ENCODE assay signal across 1 cellular context in the genomic region with DNA sequence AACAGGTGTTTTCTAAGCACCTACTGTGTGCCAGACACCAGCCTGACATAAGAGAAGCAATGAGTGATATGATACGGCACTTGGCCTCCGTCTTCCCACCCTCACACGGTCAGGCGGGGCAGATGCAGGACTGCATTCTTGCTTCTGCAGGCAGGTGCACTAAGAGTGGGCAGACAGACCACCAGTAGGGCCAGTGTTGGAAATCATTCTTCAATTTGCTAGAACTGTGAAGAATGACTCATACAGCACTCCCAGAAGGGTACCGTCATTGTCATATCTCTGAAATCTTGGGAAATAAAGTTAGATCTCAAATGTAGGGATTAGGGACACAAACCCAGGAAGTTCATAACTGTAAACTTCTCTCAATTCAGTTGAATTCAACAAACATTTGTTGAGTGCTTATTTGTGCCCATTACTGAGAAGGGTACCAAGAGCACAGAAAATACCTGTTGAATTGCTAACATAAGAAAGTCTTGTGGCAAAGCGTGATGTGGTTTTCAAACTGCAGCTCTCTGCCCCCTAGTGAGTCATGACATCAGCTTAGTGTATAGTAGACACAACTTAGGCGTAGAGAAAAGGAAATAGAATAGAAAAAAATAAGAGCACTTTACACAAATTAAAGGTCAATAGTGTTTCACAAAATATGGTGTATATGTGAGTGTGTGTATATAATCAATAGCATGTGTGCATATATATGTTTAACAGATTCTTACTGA.
TF ChIP-seq lines count a peak whose summit lies in the region.

No MANE protein-coding gene starts in this region.

TF ChIP-seq in SK-N-SH, 30 proteins besides CTCF, POLR2A, EP300 and RAD21 (continued from another document):
- TF ChIP-seq, protein P1, sequence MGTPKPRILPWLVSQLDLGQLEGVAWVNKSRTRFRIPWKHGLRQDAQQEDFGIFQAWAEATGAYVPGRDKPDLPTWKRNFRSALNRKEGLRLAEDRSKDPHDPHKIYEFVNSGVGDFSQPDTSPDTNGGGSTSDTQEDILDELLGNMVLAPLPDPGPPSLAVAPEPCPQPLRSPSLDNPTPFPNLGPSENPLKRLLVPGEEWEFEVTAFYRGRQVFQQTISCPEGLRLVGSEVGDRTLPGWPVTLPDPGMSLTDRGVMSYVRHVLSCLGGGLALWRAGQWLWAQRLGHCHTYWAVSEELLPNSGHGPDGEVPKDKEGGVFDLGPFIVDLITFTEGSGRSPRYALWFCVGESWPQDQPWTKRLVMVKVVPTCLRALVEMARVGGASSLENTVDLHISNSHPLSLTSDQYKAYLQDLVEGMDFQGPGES (IDR thresholded peaks at IDR 0.05; ENCODE audit: low read depth, low read length), result no peak
- no peak for TF ChIP-seq NFIC (IDR thresholded peaks at IDR 0.05; ENCODE audit: borderline replicate concordance)
- no peak for TF ChIP-seq SMC3 (IDR thresholded peaks at IDR 0.05; ENCODE audit: low read depth, low read length)
- TF ChIP-seq FOXM1 (IDR thresholded peaks at IDR 0.05; ENCODE audit: low read depth), result no peak
- no peak for TF ChIP-seq RFX5 (IDR thresholded peaks at IDR 0.05; ENCODE audit: low read length)
- TF ChIP-seq, protein P2, sequence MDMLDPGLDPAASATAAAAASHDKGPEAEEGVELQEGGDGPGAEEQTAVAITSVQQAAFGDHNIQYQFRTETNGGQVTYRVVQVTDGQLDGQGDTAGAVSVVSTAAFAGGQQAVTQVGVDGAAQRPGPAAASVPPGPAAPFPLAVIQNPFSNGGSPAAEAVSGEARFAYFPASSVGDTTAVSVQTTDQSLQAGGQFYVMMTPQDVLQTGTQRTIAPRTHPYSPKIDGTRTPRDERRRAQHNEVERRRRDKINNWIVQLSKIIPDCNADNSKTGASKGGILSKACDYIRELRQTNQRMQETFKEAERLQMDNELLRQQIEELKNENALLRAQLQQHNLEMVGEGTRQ (IDR thresholded peaks at IDR 0.05; ENCODE audit: borderline replicate concordance, low read depth, low read length), result no peak
- TF ChIP-seq, protein P3, sequence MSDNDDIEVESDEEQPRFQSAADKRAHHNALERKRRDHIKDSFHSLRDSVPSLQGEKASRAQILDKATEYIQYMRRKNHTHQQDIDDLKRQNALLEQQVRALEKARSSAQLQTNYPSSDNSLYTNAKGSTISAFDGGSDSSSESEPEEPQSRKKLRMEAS (IDR thresholded peaks at IDR 0.05; ENCODE audit: low read depth), result no peak
- TF ChIP-seq POLR2AphosphoS5 (IDR thresholded peaks at IDR 0.05; ENCODE audit: low read depth, low read length), result no peak
- TF ChIP-seq GABPA (IDR thresholded peaks at IDR 0.05; ENCODE audit: low read depth), result no peak
- no peak for TF ChIP-seq TCF12 (IDR thresholded peaks at IDR 0.05)
